ENCODE assay signal across 1 cellular context in the genomic region with DNA sequence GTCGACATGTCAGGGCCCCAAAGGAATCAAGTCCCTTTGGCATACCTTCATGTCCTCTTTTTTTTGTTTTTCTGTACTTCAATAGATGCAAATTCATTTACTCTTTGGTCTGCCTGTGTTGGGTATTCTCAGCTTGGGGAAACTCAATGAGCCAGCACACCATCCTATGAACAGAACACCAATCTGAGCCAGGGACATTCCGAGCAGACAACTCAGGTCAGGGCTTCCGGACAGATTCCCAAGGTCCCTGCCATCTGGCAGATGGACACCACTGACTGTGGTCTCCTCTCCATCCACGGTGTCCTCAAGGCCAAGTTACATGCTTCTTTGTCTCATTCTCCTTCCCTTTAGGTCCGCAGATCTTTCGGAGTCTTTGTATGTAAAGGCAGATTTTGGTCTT.
TF ChIP-seq lines count a peak whose summit lies in the region.

No MANE protein-coding gene starts in this region.

TF ChIP-seq in GM23338, 12 proteins besides CTCF, POLR2A, EP300 and RAD21 (continued from another document):
- TF ChIP-seq, protein P1, sequence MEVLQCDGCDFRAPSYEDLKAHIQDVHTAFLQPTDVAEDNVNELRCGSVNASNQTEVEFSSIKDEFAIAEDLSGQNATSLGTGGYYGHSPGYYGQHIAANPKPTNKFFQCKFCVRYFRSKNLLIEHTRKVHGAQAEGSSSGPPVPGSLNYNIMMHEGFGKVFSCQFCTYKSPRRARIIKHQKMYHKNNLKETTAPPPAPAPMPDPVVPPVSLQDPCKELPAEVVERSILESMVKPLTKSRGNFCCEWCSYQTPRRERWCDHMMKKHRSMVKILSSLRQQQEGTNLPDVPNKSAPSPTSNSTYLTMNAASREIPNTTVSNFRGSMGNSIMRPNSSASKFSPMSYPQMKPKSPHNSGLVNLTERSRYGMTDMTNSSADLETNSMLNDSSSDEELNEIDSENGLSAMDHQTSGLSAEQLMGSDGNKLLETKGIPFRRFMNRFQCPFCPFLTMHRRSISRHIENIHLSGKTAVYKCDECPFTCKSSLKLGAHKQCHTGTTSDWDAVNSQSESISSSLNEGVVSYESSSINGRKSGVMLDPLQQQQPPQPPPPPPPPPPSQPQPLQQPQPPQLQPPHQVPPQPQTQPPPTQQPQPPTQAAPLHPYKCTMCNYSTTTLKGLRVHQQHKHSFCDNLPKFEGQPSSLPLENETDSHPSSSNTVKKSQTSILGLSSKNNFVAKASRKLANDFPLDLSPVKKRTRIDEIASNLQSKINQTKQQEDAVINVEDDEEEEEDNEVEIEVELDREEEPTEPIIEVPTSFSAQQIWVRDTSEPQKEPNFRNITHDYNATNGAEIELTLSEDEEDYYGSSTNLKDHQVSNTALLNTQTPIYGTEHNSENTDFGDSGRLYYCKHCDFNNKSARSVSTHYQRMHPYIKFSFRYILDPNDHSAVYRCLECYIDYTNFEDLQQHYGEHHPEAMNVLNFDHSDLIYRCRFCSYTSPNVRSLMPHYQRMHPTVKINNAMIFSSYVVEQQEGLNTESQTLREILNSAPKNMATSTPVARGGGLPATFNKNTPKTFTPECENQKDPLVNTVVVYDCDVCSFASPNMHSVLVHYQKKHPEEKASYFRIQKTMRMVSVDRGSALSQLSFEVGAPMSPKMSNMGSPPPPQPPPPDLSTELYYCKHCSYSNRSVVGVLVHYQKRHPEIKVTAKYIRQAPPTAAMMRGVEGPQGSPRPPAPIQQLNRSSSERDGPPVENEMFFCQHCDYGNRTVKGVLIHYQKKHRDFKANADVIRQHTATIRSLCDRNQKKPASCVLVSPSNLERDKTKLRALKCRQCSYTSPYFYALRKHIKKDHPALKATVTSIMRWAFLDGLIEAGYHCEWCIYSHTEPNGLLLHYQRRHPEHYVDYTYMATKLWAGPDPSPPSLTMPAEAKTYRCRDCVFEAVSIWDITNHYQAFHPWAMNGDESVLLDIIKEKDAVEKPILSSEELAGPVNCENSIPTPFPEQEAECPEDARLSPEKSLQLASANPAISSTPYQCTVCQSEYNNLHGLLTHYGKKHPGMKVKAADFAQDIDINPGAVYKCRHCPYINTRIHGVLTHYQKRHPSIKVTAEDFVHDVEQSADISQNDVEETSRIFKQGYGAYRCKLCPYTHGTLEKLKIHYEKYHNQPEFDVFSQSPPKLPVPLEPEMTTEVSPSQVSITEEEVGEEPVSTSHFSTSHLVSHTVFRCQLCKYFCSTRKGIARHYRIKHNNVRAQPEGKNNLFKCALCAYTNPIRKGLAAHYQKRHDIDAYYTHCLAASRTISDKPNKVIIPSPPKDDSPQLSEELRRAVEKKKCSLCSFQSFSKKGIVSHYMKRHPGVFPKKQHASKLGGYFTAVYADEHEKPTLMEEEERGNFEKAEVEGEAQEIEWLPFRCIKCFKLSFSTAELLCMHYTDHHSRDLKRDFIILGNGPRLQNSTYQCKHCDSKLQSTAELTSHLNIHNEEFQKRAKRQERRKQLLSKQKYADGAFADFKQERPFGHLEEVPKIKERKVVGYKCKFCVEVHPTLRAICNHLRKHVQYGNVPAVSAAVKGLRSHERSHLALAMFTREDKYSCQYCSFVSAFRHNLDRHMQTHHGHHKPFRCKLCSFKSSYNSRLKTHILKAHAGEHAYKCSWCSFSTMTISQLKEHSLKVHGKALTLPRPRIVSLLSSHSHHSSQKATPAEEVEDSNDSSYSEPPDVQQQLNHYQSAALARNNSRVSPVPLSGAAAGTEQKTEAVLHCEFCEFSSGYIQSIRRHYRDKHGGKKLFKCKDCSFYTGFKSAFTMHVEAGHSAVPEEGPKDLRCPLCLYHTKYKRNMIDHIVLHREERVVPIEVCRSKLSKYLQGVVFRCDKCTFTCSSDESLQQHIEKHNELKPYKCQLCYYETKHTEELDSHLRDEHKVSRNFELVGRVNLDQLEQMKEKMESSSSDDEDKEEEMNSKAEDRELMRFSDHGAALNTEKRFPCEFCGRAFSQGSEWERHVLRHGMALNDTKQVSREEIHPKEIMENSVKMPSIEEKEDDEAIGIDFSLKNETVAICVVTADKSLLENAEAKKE (CRISPR knock-in tag; IDR thresholded peaks at IDR 0.05) = no peak
- no peak for TF ChIP-seq ZNF114 (CRISPR knock-in tag; IDR thresholded peaks at IDR 0.05)
- TF ChIP-seq EZH2phosphoT487 (IDR thresholded peaks at IDR 0.05; ENCODE audit: unreplicated experiment) = no peak
- TF ChIP-seq EZH2 (IDR thresholded peaks at IDR 0.05; ENCODE audit: low read depth, unreplicated experiment) = no peak
- TF ChIP-seq JUNB (IDR thresholded peaks at IDR 0.05; ENCODE audit: unreplicated experiment) = no peak
- TF ChIP-seq NANOG (IDR thresholded peaks at IDR 0.05; ENCODE audit: borderline replicate concordance) = no peak
